Comparison of ENCODE assay signal across 1 cellular context in genomic region chr9:110255417-110256141, GRCh38.
TF ChIP-seq lines count a peak whose summit lies in the region.

No MANE protein-coding gene starts in this region.

TF ChIP-seq in HEK293, 187 proteins besides CTCF, POLR2A, EP300 and RAD21 (continued from another document):
- TF ChIP-seq ZNF449 (tag by site-specific recombination; IDR thresholded peaks at IDR 0.05) (no peak), ZNF791 (tag by site-specific recombination; IDR thresholded peaks at IDR 0.05) (no peak), MYNN (tag by site-specific recombination; IDR thresholded peaks at IDR 0.05; ENCODE audit: borderline replicate concordance) (no peak), ZNF148 (tag by site-specific recombination; IDR thresholded peaks at IDR 0.05; ENCODE audit: borderline replicate concordance) (no peak), ZNF2 (tag by site-specific recombination; IDR thresholded peaks at IDR 0.05) (no peak), ZFHX2 (tag by site-specific recombination; conservative IDR thresholded peaks at IDR 0.05) (no peak), ZNF785 (tag by site-specific recombination; IDR thresholded peaks at IDR 0.05) (no peak), ZFP37 (tag by site-specific recombination; IDR thresholded peaks at IDR 0.05) (no peak), ZSCAN16 (tag by site-specific recombination; IDR thresholded peaks at IDR 0.05) (no peak), ZNF335 (tag by site-specific recombination; conservative IDR thresholded peaks at IDR 0.05) (peak; percentile 95), ZNF214 (tag by site-specific recombination; IDR thresholded peaks at IDR 0.05; ENCODE audit: borderline replicate concordance) (no peak), ZNF138 (tag by site-specific recombination; IDR thresholded peaks at IDR 0.05; ENCODE audit: borderline replicate concordance) (no peak), SETDB1 (IDR thresholded peaks at IDR 0.05; ENCODE audit: insufficient read length, low read length) (no peak), ZNF623 (tag by site-specific recombination; IDR thresholded peaks at IDR 0.05) (no peak), KLF17 (tag by site-specific recombination; IDR thresholded peaks at IDR 0.05) (0 out of 2 replicates have a peak, but pooled peaks have one; percentile 23), YY1 (tag by site-specific recombination; IDR thresholded peaks at IDR 0.05) (no peak), ZNF132 (tag by site-specific recombination; IDR thresholded peaks at IDR 0.05; ENCODE audit: borderline replicate concordance) (no peak), ZNF600 (tag by site-specific recombination; IDR thresholded peaks at IDR 0.05) (no peak), ATF2 (tag by site-specific recombination; IDR thresholded peaks at IDR 0.05; ENCODE audit: low read depth) (no peak), ZIC2 (tag by site-specific recombination; IDR thresholded peaks at IDR 0.05) (peak; percentile 86), ZFP3 (tag by site-specific recombination; IDR thresholded peaks at IDR 0.05; ENCODE audit: low read depth) (no peak), ZNF37A (tag by site-specific recombination; IDR thresholded peaks at IDR 0.05) (no peak), ZNF843 (tag by site-specific recombination; IDR thresholded peaks at IDR 0.05) (no peak), ZNF23 (tag by site-specific recombination; IDR thresholded peaks at IDR 0.05; ENCODE audit: borderline replicate concordance) (no peak), OSR2 (tag by site-specific recombination; IDR thresholded peaks at IDR 0.05) (no peak), ZBTB21 (tag by site-specific recombination; IDR thresholded peaks at IDR 0.05) (no peak), GLIS2 (tag by site-specific recombination; IDR thresholded peaks at IDR 0.05) (peak; percentile 90), IKZF3 (tag by site-specific recombination; IDR thresholded peaks at IDR 0.05) (0 out of 2 replicates have a peak, but pooled peaks have one; percentile 7), GLIS1 (tag by site-specific recombination; IDR thresholded peaks at IDR 0.05) (peak; percentile 87), ZNF544 (tag by site-specific recombination; IDR thresholded peaks at IDR 0.05) (no peak), ZNF24 (tag by site-specific recombination; IDR thresholded peaks at IDR 0.05) (no peak), ZNF513 (tag by site-specific recombination; IDR thresholded peaks at IDR 0.05) (no peak), ZNF580 (tag by site-specific recombination; IDR thresholded peaks at IDR 0.05) (no peak)
- TF ChIP-seq, protein P1, sequence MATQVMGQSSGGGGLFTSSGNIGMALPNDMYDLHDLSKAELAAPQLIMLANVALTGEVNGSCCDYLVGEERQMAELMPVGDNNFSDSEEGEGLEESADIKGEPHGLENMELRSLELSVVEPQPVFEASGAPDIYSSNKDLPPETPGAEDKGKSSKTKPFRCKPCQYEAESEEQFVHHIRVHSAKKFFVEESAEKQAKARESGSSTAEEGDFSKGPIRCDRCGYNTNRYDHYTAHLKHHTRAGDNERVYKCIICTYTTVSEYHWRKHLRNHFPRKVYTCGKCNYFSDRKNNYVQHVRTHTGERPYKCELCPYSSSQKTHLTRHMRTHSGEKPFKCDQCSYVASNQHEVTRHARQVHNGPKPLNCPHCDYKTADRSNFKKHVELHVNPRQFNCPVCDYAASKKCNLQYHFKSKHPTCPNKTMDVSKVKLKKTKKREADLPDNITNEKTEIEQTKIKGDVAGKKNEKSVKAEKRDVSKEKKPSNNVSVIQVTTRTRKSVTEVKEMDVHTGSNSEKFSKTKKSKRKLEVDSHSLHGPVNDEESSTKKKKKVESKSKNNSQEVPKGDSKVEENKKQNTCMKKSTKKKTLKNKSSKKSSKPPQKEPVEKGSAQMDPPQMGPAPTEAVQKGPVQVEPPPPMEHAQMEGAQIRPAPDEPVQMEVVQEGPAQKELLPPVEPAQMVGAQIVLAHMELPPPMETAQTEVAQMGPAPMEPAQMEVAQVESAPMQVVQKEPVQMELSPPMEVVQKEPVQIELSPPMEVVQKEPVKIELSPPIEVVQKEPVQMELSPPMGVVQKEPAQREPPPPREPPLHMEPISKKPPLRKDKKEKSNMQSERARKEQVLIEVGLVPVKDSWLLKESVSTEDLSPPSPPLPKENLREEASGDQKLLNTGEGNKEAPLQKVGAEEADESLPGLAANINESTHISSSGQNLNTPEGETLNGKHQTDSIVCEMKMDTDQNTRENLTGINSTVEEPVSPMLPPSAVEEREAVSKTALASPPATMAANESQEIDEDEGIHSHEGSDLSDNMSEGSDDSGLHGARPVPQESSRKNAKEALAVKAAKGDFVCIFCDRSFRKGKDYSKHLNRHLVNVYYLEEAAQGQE (tag by site-specific recombination; IDR thresholded peaks at IDR 0.05) = no peak
- TF ChIP-seq, protein P2, sequence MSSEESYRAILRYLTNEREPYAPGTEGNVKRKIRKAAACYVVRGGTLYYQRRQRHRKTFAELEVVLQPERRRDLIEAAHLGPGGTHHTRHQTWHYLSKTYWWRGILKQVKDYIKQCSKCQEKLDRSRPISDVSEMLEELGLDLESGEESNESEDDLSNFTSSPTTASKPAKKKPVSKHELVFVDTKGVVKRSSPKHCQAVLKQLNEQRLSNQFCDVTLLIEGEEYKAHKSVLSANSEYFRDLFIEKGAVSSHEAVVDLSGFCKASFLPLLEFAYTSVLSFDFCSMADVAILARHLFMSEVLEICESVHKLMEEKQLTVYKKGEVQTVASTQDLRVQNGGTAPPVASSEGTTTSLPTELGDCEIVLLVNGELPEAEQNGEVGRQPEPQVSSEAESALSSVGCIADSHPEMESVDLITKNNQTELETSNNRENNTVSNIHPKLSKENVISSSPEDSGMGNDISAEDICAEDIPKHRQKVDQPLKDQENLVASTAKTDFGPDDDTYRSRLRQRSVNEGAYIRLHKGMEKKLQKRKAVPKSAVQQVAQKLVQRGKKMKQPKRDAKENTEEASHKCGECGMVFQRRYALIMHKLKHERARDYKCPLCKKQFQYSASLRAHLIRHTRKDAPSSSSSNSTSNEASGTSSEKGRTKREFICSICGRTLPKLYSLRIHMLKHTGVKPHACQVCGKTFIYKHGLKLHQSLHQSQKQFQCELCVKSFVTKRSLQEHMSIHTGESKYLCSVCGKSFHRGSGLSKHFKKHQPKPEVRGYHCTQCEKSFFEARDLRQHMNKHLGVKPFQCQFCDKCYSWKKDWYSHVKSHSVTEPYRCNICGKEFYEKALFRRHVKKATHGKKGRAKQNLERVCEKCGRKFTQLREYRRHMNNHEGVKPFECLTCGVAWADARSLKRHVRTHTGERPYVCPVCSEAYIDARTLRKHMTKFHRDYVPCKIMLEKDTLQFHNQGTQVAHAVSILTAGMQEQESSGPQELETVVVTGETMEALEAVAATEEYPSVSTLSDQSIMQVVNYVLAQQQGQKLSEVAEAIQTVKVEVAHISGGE (tag by site-specific recombination; conservative IDR thresholded peaks at IDR 0.05; ENCODE audit: low read depth) = no peak; the same call in 1 of the 2 replicates
